Comparison of ENCODE assay signal across 8 cellular contexts in genomic region chr16:88815901-88816589, GRCh38. TPM values are rescaled to one million over a fixed set of nuclear protein-coding genes. Genes with fewer than 3 reads are reported as not detected.
DNase-seq lines count a peak whose midpoint lies in the region; ATAC-seq and TF ChIP-seq lines count a peak whose summit lies in the region.

No MANE protein-coding gene starts in this region.

- H3K4me1 Mint-ChIP-seq in osteocyte (ENCODE audit: unreplicated experiment), result peaks cover 7% of the 10 kb centered on the region

- H3K27ac Mint-ChIP-seq in osteocyte (ENCODE audit: unreplicated experiment), result no peak overlapping the region

- H3K27ac ChIP-seq in VCaP, result no peak overlapping the region
- no peak overlapping the region for H3K27ac ChIP-seq in dorsolateral prefrontal cortex

- H3K27me3 Mint-ChIP-seq in osteocyte (ENCODE audit: unreplicated experiment), result no peaks in the 10 kb centered on the region

- TF ChIP-seq CTCF in VCaP (conservative IDR thresholded peaks at IDR 0.05) (peak; percentile 71), dorsolateral prefrontal cortex (IDR thresholded peaks at IDR 0.05 in 54 of 56, conservative IDR thresholded peaks at IDR 0.05 in 2 of 56; ENCODE audit: low read depth in 1 of 56, partially characterized antibody in 56 of 56) (peak in 54 of 56 donors; percentile 33 to 73 (median 57)), osteocyte (IDR thresholded peaks at IDR 0.05) (peak; percentile 77)

- H3K36me3 Mint-ChIP-seq in osteocyte (ENCODE audit: unreplicated experiment), result no peaks in the 10 kb centered on the region

- no peak for ATAC-seq in GM21447 (IDR thresholded peaks at IDR 0.05; ENCODE audit: unreplicated experiment)
- no peak for ATAC-seq in HG03565 (IDR thresholded peaks at IDR 0.05; ENCODE audit: unreplicated experiment)

- DNase-seq in Daoy (ENCODE audit: low read depth), result peak; percentile 64
- peak; percentile 28 for DNase-seq in Jurkat, Clone E6-1 (ENCODE audit: low read depth, low spot score)
- DNase-seq in dorsolateral prefrontal cortex, result peak in 1 of 10 donors; percentile 56
- no peak for DNase-seq in osteocyte (ENCODE audit: extremely low spot score, unreplicated experiment)
- DNase-seq in NCI-H446 treated with DMSO at 0.1 percent for 48 hours (lab: John Stamatoyannopoulos, UW), result no peak

- intact Hi-C loops in dorsolateral prefrontal cortex (cut with DNase I), result loop anchor here (2.0 to 10.0 kb wide), 3 partner anchors 351 to 399 kb away; partner anchors contain the start of gene ZNF778 (in 1 of the 2)

- no peaks in the 10 kb centered on the region for H3K9me3 Mint-ChIP-seq in osteocyte (ENCODE audit: unreplicated experiment)

- H3K4me3 ChIP-seq in Jurkat, Clone E6-1 (ENCODE audit: low read length), result no peak overlapping the region
- H3K4me3 ChIP-seq in dorsolateral prefrontal cortex, result no peak overlapping the region

- no peak overlapping the region for H3K4me3 Mint-ChIP-seq in osteocyte (ENCODE audit: unreplicated experiment)

- H3K27me3 ChIP-seq in dorsolateral prefrontal cortex, result no peaks in the 10 kb centered on the region

RNA-seq across cellular contexts. Expression of gene APRT, which starts 4.3 kb away (rescaled TPM):
- 106 and 112 TPM in 2 replicates for total RNA-seq in Daoy (2014; rRNA removed; shearing (Covaris generic))
- polyA plus RNA-seq in Jurkat, Clone E6-1 (2012; ENCODE audit: insufficient read depth, insufficient read length), result 328 TPM
- total RNA-seq in dorsolateral prefrontal cortex (10 to 100 TPM; 21.9 to 51.6 (median 33.2) TPM), osteocyte (77.1 and 83.9 TPM in 2 replicates)

RNA-seq across cellular contexts. Expression of gene CDT1, which starts 12.5 kb away (rescaled TPM):
- 23.1 and 30.6 TPM in 2 replicates for total RNA-seq in Daoy (2014; rRNA removed; shearing (Covaris generic))
- 93.9 TPM for polyA plus RNA-seq in Jurkat, Clone E6-1 (2012; ENCODE audit: insufficient read depth, insufficient read length)
- total RNA-seq in dorsolateral prefrontal cortex (1 to 10 TPM in 106 of 120 experiments, under 1 TPM in 14; 0.49 to 5.3 (median 2.0) TPM), osteocyte (5.6 and 6.6 TPM in 2 replicates)

RNA-seq across cellular contexts. Expression of gene PIEZO1, which starts 31.0 kb away (rescaled TPM):
- total RNA-seq in Daoy (2014; rRNA removed; shearing (Covaris generic)), result 62.9 and 70.8 TPM in 2 replicates
- 194 TPM for polyA plus RNA-seq in Jurkat, Clone E6-1 (2012; ENCODE audit: insufficient read depth, insufficient read length)
- total RNA-seq in dorsolateral prefrontal cortex (10 to 100 TPM; 14.6 to 86.5 (median 34.6) TPM), osteocyte (165 and 174 TPM in 2 replicates)

RNA-seq across cellular contexts. Expression of gene GALNS, which starts 40.7 kb away (rescaled TPM):
- 4.5 and 8.4 TPM in 2 replicates for total RNA-seq in Daoy (2014; rRNA removed; shearing (Covaris generic))
- polyA plus RNA-seq in Jurkat, Clone E6-1 (2012; ENCODE audit: insufficient read depth, insufficient read length), result 9.3 TPM
- total RNA-seq in dorsolateral prefrontal cortex (10 to 100 TPM; 22.5 to 60.1 (median 36.3) TPM), osteocyte (47.0 and 51.5 TPM in 2 replicates)

RNA-seq across cellular contexts. Expression of gene TRAPPC2L, which starts 40.9 kb away (rescaled TPM):
- total RNA-seq in Daoy (2014; rRNA removed; shearing (Covaris generic)), result 27.7 and 31.6 TPM in 2 replicates
- 203 TPM for polyA plus RNA-seq in Jurkat, Clone E6-1 (2012; ENCODE audit: insufficient read depth, insufficient read length)
- total RNA-seq in dorsolateral prefrontal cortex (10 to 100 TPM; 30.9 to 83.9 (median 57.9) TPM), osteocyte (71.7 and 74.0 TPM in 2 replicates)

Comparison
In these comparisons a context has a peak if more than half of its experiments do, and no peak if none do; other contexts are left out.
1. DNase-seq: peak in Daoy (single experiment) and Jurkat, Clone E6-1 (single experiment); none in osteocyte (single experiment) and NCI-H446 treated with DMSO at 0.1 percent for 48 hours (single experiment).
2. Peak in every context shown above with its lines, with median percentiles within 50 percentile points of each other: CTCF ChIP-seq.